ENCODE assay signal across 15 cellular contexts in the genomic region with DNA sequence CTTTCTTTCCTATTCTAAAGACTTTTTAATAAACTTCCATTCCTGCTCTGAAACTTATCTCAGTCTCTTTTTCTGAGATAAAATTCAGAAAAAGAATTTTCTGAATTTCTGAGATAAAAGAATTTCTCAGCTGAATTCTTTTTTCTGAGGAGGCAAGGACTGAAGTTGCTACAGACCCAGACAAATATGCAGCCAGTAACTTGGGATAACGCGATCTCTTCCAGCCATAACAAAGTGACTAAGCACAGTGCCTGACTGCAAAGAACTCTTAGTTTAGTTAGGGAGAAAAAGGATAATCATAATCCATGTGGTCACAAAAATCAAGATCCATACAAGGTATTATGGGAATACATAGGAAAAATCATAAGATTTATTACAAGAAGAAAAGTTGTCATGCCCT.
DNase-seq lines count a peak whose midpoint lies in the region; FAIRE-seq and TF ChIP-seq lines count a peak whose summit lies in the region.
"Had no signal": no experiment of that assay in that cellular context is flagged by ENCODE, and none has a peak within 500 bp of the region (broad histone marks: within the 10 kb centered on the region; RNA-seq: fewer than 3 reads in every experiment).

No MANE protein-coding gene starts in this region.

- H3K4me1 ChIP-seq in astrocyte (ENCODE audit: insufficient read depth, low read length), result peaks cover 45% of the 10 kb centered on the region
- no peaks in the 10 kb centered on the region for H3K4me1 ChIP-seq in left ventricle myocardium inferior
- H3K4me1 ChIP-seq: Caco-2, parathyroid adenoma had no signal

- TF ChIP-seq CTCF in astrocyte (IDR thresholded peaks at IDR 0.05; ENCODE audit: insufficient read depth, low read depth, low read length), result no peak
- no peak for TF ChIP-seq CTCF in left ventricle myocardium inferior (IDR thresholded peaks at IDR 0.05; ENCODE audit: borderline replicate concordance)

- H3K27ac ChIP-seq in astrocyte (ENCODE audit: low read depth, low read length) (peak overlapping the region; percentile 100), left ventricle myocardium inferior (replicated peaks) (peak overlapping the region; percentile 1)
- H3K27ac ChIP-seq: parathyroid adenoma had no signal

- H2AFZ ChIP-seq in astrocyte (ENCODE audit: low read depth, low read length), result no peak overlapping the region
- H2AFZ ChIP-seq: parathyroid adenoma had no signal

- H3K4me3 Mint-ChIP-seq in astrocyte (ENCODE audit: unreplicated experiment), result no peak overlapping the region
- H3K4me3 Mint-ChIP-seq: dendritic cell treated with granulocyte-macrophage colony-stimulating factor and Interleukin-4, amounts not matched to agents 40 ng/mL and 50 ng/mL, for 4 days; T-helper 2 cell treated with Interferon-gamma antibody and Interleukin-4, amounts not matched to agents 5 μg/mL and 100 μg/mL, for 36 hours had no signal

- no peaks in the 10 kb centered on the region for H4K20me1 ChIP-seq in astrocyte (ENCODE audit: insufficient read depth, low read length)

- FAIRE-seq in astrocyte (lab: Jason Lieb, UNC), result peak; percentile 79

- no peaks in the 10 kb centered on the region for H3K79me2 ChIP-seq in astrocyte (ENCODE audit: insufficient read depth, low read length)
- H3K79me2 ChIP-seq: parathyroid adenoma had no signal

- intact Hi-C loops in left ventricle myocardium inferior (cut with micrococcal nuclease), result no loop called here
- intact Hi-C loops in posterior cingulate gyrus (cut with DNase I), result no loop called here

- no peaks in the 10 kb centered on the region for H3K9me3 ChIP-seq in astrocyte (ENCODE audit: insufficient read depth, low read depth, low read length)
- H3K9me3 ChIP-seq in left ventricle myocardium inferior (replicated peaks), result no peaks in the 10 kb centered on the region
- H3K9me3 ChIP-seq: Caco-2 had no signal

- H3K9me3 Mint-ChIP-seq in astrocyte (ENCODE audit: unreplicated experiment), result no peaks in the 10 kb centered on the region
- H3K9me3 Mint-ChIP-seq: T-helper 2 cell treated with Interferon-gamma antibody and Interleukin-4, amounts not matched to agents 5 μg/mL and 100 μg/mL, for 36 hours had no signal

- no peaks in the 10 kb centered on the region for H3K36me3 ChIP-seq in astrocyte (ENCODE audit: insufficient read depth, low read length)
- H3K36me3 ChIP-seq in left ventricle myocardium inferior, result no peaks in the 10 kb centered on the region

- H3K4me2 ChIP-seq in astrocyte (ENCODE audit: low read length), result peak overlapping the region; percentile 66

- H3K27me3 ChIP-seq in astrocyte (ENCODE audit: insufficient read depth, low read length), result no peaks in the 10 kb centered on the region
- no peaks in the 10 kb centered on the region for H3K27me3 ChIP-seq in left ventricle myocardium inferior (ENCODE audit: low read depth)

- H3K9ac ChIP-seq in astrocyte (ENCODE audit: low read length), result peak overlapping the region; percentile 87
- H3K9ac ChIP-seq: parathyroid adenoma had no signal

- H3K27me3 Mint-ChIP-seq in astrocyte (ENCODE audit: low read depth, unreplicated experiment), result no peaks in the 10 kb centered on the region
- H3K27me3 Mint-ChIP-seq: dendritic cell treated with granulocyte-macrophage colony-stimulating factor and Interleukin-4, amounts not matched to agents 40 ng/mL and 50 ng/mL, for 4 days had no signal

- DNase-seq in GM04504 (ENCODE audit: low read depth), result peak; percentile 27
- DNase-seq in astrocyte (ENCODE audit: low read depth), result peak; percentile 95
- no peak for DNase-seq in left ventricle myocardium inferior
- peak; percentile 90 for DNase-seq in stromal cell of bone marrow (ENCODE audit: low read depth)
- DNase-seq in posterior cingulate gyrus, result no peak
- no peak for DNase-seq in DMS153 (lab: John Stamatoyannopoulos, UW)
- DNase-seq in NCI-H1105 (lab: John Stamatoyannopoulos, UW), result no peak
- DNase-seq: activated CD4-positive, alpha-beta T cell treated with anti-CD3 and anti-CD28 coated beads, Interleukin-2, amount 50 U/mL, for 48 hours; activated gamma-delta T cell treated with Interleukin-2 at 50 U/mL for 16 hours; Caco-2; NCI-H2227 treated with DMSO at 0.1 percent for 48 hours had no signal

- H3K4me1 Mint-ChIP-seq in astrocyte (ENCODE audit: low read depth, unreplicated experiment), result peaks cover 41% of the 10 kb centered on the region

- H3K27ac Mint-ChIP-seq in astrocyte (ENCODE audit: unreplicated experiment), result peak overlapping the region; percentile 98
- H3K27ac Mint-ChIP-seq: dendritic cell treated with granulocyte-macrophage colony-stimulating factor and Interleukin-4, amounts not matched to agents 40 ng/mL and 50 ng/mL, for 4 days; T-helper 2 cell treated with Interferon-gamma antibody and Interleukin-4, amounts not matched to agents 5 μg/mL and 100 μg/mL, for 36 hours had no signal

- H3K36me3 Mint-ChIP-seq in astrocyte (ENCODE audit: low read depth, unreplicated experiment), result no peaks in the 10 kb centered on the region

- peak overlapping the region; percentile 19 for H3K4me3 ChIP-seq in astrocyte (ENCODE audit: insufficient read depth, low read depth, low read length)
- H3K4me3 ChIP-seq in left ventricle myocardium inferior, result no peak overlapping the region
- H3K4me3 ChIP-seq: lung had no signal

Comparison
In these comparisons a context has a peak if more than half of its experiments do, and no peak if none do; other contexts are left out.
1. DNase-seq: peak in GM04504 (single experiment), astrocyte (single experiment) and stromal cell of bone marrow (single experiment); none in left ventricle myocardium inferior (single experiment), posterior cingulate gyrus (0 of 10), DMS153 (single experiment) and NCI-H1105 (single experiment).